32 cellular contexts compared by ENCODE assay signal in the genomic region with DNA sequence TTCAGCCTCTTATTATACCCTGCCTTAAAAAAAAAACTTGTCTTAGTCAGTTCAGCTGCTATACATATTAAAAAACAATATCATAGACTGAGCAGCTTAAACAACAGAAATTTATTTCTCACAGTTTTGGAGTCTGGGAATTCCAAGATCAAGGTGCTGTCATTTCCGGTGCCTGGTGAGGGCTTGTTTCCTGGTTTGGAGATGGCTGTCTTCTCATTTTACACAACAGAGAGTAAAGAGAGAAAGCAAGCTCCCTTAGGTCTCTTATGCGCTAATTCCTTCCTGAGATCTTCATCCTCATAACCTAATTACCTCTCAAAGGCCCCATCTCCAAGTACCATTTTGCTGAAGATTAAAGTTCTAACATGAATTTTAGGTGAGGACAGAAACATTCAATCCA.
"Had no signal": no experiment of that assay in that cellular context is flagged by ENCODE, and none has a peak within 500 bp of the region (broad histone marks: within the 10 kb centered on the region; RNA-seq: fewer than 3 reads in every experiment).

No MANE protein-coding gene starts in this region.

- H3K36me3 Mint-ChIP-seq: activated naive CD4-positive, alpha-beta T cell treated with anti-CD3 and anti-CD28 coated beads, Interleukin-2, amount 10 ng/mL, durations not matched to agents 7 days and 5 days; activated naive CD8-positive, alpha-beta T cell treated with anti-CD3 and anti-CD28 coated beads, Interleukin-2, amount 10 ng/mL, durations not matched to agents 7 days and 5 days; brain; WTC11 had no signal

- H3K36me3 ChIP-seq: ascending aorta, breast epithelium, cardiac muscle cell, colonic mucosa, esophagus muscularis mucosa, gastrocnemius medialis, heart right ventricle had no signal

- H3K27ac Mint-ChIP-seq: activated CD4-positive, alpha-beta memory T cell treated with anti-CD3 and anti-CD28 coated beads, Interleukin-2, amount 10 ng/mL, durations not matched to agents 7 days and 5 days; activated CD4-positive, alpha-beta T cell treated with anti-CD3 and anti-CD28 coated beads, Interleukin-2, amount 10 ng/mL, durations not matched to agents 7 days and 5 days; activated naive CD4-positive, alpha-beta T cell treated with anti-CD3 and anti-CD28 coated beads, Interleukin-2, amount 10 ng/mL, durations not matched to agents 7 days and 5 days; activated naive CD4-positive, alpha-beta T cell treated with anti-CD3 and anti-CD28 coated beads, Interleukin-2, amount 50 U/mL, for 72 hours; activated naive CD8-positive, alpha-beta T cell treated with anti-CD3 and anti-CD28 coated beads, Interleukin-2, amount 10 ng/mL, durations not matched to agents 7 days and 5 days; activated T-cell treated with anti-CD3 and anti-CD28 coated beads, Interleukin-2, amount 50 U/mL, for 24 hours; activated T-cell treated with anti-CD3 and anti-CD28 coated beads, Interleukin-2, amount 50 U/mL, for 72 hours; endodermal cell; WTC11 had no signal

- H3K4me3 Mint-ChIP-seq: activated CD4-positive, alpha-beta memory T cell treated with anti-CD3 and anti-CD28 coated beads, Interleukin-2, amount 10 ng/mL, durations not matched to agents 7 days and 5 days; activated CD4-positive, alpha-beta T cell treated with anti-CD3 and anti-CD28 coated beads, Interleukin-2, amount 10 ng/mL, durations not matched to agents 7 days and 5 days; activated naive CD4-positive, alpha-beta T cell treated with anti-CD3 and anti-CD28 coated beads, Interleukin-2, amount 10 ng/mL, durations not matched to agents 7 days and 5 days; activated naive CD8-positive, alpha-beta T cell treated with anti-CD3 and anti-CD28 coated beads, Interleukin-2, amount 10 ng/mL, durations not matched to agents 7 days and 5 days; activated T-cell treated with anti-CD3 and anti-CD28 coated beads, Interleukin-2, amount 50 U/mL, for 24 hours; activated T-cell treated with anti-CD3 and anti-CD28 coated beads, Interleukin-2, amount 50 U/mL, for 72 hours; brain; endodermal cell; WTC11 had no signal

- H3K4me1 ChIP-seq: breast epithelium, colonic mucosa, foreskin keratinocyte had no signal

- H3K9me3 ChIP-seq: ascending aorta, breast epithelium, colonic mucosa, esophagus muscularis mucosa, gastrocnemius medialis had no signal

- H3K4me3 ChIP-seq: ascending aorta, breast epithelium, cardiac muscle cell, colonic mucosa, dorsolateral prefrontal cortex, esophagus muscularis mucosa, gastrocnemius medialis, heart right ventricle had no signal

- H3K27ac ChIP-seq: ascending aorta, breast epithelium, cardiac muscle cell, colonic mucosa, dorsolateral prefrontal cortex, esophagus muscularis mucosa, foreskin keratinocyte, gastrocnemius medialis, VCaP had no signal

- H3K9me3 Mint-ChIP-seq: activated CD4-positive, alpha-beta memory T cell treated with anti-CD3 and anti-CD28 coated beads, Interleukin-2, amount 10 ng/mL, durations not matched to agents 7 days and 5 days; activated CD4-positive, alpha-beta T cell treated with anti-CD3 and anti-CD28 coated beads, Interleukin-2, amount 10 ng/mL, durations not matched to agents 7 days and 5 days; activated naive CD4-positive, alpha-beta T cell treated with anti-CD3 and anti-CD28 coated beads, Interleukin-2, amount 10 ng/mL, durations not matched to agents 7 days and 5 days; activated naive CD4-positive, alpha-beta T cell treated with anti-CD3 and anti-CD28 coated beads, Interleukin-2, amount 50 U/mL, for 72 hours; activated naive CD8-positive, alpha-beta T cell treated with anti-CD3 and anti-CD28 coated beads, Interleukin-2, amount 10 ng/mL, durations not matched to agents 7 days and 5 days; activated T-cell treated with anti-CD3 and anti-CD28 coated beads, Interleukin-2, amount 50 U/mL, for 24 hours had no signal

- H3K27me3 ChIP-seq: ascending aorta, breast epithelium, cardiac muscle cell, colonic mucosa, dorsolateral prefrontal cortex, esophagus muscularis mucosa, foreskin keratinocyte, gastrocnemius medialis, heart right ventricle had no signal

- DNase-seq: activated CD4-positive, alpha-beta memory T cell treated with anti-CD3 and anti-CD28 coated beads, Interleukin-2, amount 10 ng/mL, durations not matched to agents 7 days and 5 days; activated CD4-positive, alpha-beta T cell treated with anti-CD3 and anti-CD28 coated beads for 1 hour; activated CD4-positive, alpha-beta T cell treated with anti-CD3 and anti-CD28 coated beads for 4 hours; activated CD4-positive, alpha-beta T cell treated with anti-CD3 and anti-CD28 coated beads, Interleukin-2, amount 10 ng/mL, durations not matched to agents 7 days and 5 days; activated CD4-positive, alpha-beta T cell treated with anti-CD3 and anti-CD28 coated beads, Interleukin-2, amount 50 U/mL, for 4 hours; activated CD8-positive, alpha-beta memory T cell treated with anti-CD3 and anti-CD28 coated beads, Interleukin-2, amount 50 U/mL, for 48 hours; activated gamma-delta T cell; activated naive CD4-positive, alpha-beta T cell; activated naive CD4-positive, alpha-beta T cell treated with anti-CD3 and anti-CD28 coated beads, Interleukin-2, amount 10 ng/mL, durations not matched to agents 7 days and 5 days; activated naive CD8-positive, alpha-beta T cell treated with anti-CD3 and anti-CD28 coated beads, Interleukin-2, amount 10 ng/mL, durations not matched to agents 7 days and 5 days; activated T-cell treated with anti-CD3 and anti-CD28 coated beads for 4 hours; activated T-cell treated with anti-CD3 and anti-CD28 coated beads, Interleukin-2, amount 50 U/mL, for 24 hours; activated T-cell treated with anti-CD3 and anti-CD28 coated beads, Interleukin-2, amount 50 U/mL, for 72 hours; central memory CD4-positive, alpha-beta T cell; cerebellar nuclear complex; colonic mucosa; dorsolateral prefrontal cortex; effector memory CD4-positive, alpha-beta T cell; endodermal cell; erythroblast; foreskin keratinocyte; gastrocnemius medialis; heart right ventricle; T-helper 2 cell had no signal

- H3K4me1 Mint-ChIP-seq: activated CD4-positive, alpha-beta memory T cell treated with anti-CD3 and anti-CD28 coated beads, Interleukin-2, amount 10 ng/mL, durations not matched to agents 7 days and 5 days; activated CD4-positive, alpha-beta T cell treated with anti-CD3 and anti-CD28 coated beads, Interleukin-2, amount 10 ng/mL, durations not matched to agents 7 days and 5 days; activated naive CD4-positive, alpha-beta T cell treated with anti-CD3 and anti-CD28 coated beads, Interleukin-2, amount 10 ng/mL, durations not matched to agents 7 days and 5 days; activated naive CD8-positive, alpha-beta T cell treated with anti-CD3 and anti-CD28 coated beads, Interleukin-2, amount 10 ng/mL, durations not matched to agents 7 days and 5 days had no signal

- ATAC-seq: activated naive CD4-positive, alpha-beta T cell treated with anti-CD3 and anti-CD28 coated beads, Interleukin-2, amount 50 U/mL, for 72 hours; activated T-cell treated with anti-CD3 and anti-CD28 coated beads, Interleukin-2, amount 50 U/mL, for 72 hours; foreskin keratinocyte; gastrocnemius medialis; heart right ventricle; WTC11 had no signal
